In the genomic region with DNA sequence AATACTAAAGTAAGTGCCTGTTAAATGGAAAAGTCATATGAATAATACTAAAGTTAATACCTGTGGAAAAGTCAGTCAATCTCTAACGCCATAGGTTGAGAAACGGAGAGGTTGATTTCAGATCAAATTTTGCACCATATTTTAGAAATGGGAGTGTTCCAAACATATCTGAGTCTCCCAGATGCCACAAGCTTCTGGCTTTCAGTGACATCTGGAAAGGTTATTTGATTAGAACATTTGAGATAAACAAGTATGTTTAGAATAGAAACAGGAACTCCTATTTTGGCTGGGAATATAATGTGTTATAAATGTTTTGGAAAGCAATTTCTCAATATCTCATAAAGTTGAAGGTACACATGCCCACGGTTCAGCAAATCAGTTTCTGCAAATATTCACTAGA, we compare ENCODE assay signal across 33 cellular contexts.
"Had no signal": no experiment of that assay in that cellular context is flagged by ENCODE, and none has a peak within 500 bp of the region (broad histone marks: within the 10 kb centered on the region; RNA-seq: fewer than 3 reads in every experiment).

No MANE protein-coding gene starts in this region.

- H3K4me2 ChIP-seq: PC-9 had no signal

- DNase-seq: activated CD4-positive, alpha-beta T cell treated with anti-CD3 and anti-CD28 coated beads for 1 hour; activated CD4-positive, alpha-beta T cell treated with anti-CD3 and anti-CD28 coated beads for 48 hours; activated CD4-positive, CD25-positive, alpha-beta regulatory T cell; activated CD8-positive, alpha-beta T cell treated with anti-CD3 and anti-CD28 coated beads for 36 hours; activated effector memory CD4-positive, alpha-beta T cell treated with anti-CD3 and anti-CD28 coated beads, Interleukin-2, amount 50 U/mL, for 16 hours; activated naive CD4-positive, alpha-beta T cell; activated naive CD4-positive, alpha-beta T cell treated with anti-CD3 and anti-CD28 coated beads, Interleukin-2, amount 50 U/mL, for 16 hours; activated naive CD8-positive, alpha-beta T cell treated with anti-CD3 and anti-CD28 coated beads for 36 hours; activated T-cell treated with anti-CD3 and anti-CD28 coated beads, Interleukin-2, amount 50 U/mL, for 1 hour; activated T-cell treated with anti-CD3 and anti-CD28 coated beads, Interleukin-2, amount 50 U/mL, for 72 hours; amniotic stem cell; aorta; brain microvascular endothelial cell; central memory CD4-positive, alpha-beta T cell; Kasumi-1; KG1; MG63; NCI-H1048; NCI-H1105 treated with DMSO at 0.1 percent for 48 hours; NCI-H1436; NCI-H1694 treated with DMSO at 0.1 percent for 48 hours; NCI-H2029; NCI-H2171; NCI-H510A; NCI-H526; NCI-H748 treated with DMSO at 0.1 percent for 48 hours; NK-92 treated with Interleukin-12 subunit alpha and Interleukin-12 subunit beta, amount 100 ng/mL, for 24 hours; PC-9; SIG-M5; WERI-Rb-1 had no signal

- H3K36me3 ChIP-seq: brain microvascular endothelial cell, MG63, WERI-Rb-1 had no signal

- H3K27me3 ChIP-seq: brain microvascular endothelial cell, MG63 had no signal

- H3K27ac ChIP-seq: brain microvascular endothelial cell, PC-9, RWPE1, WERI-Rb-1 had no signal

- ATAC-seq: activated CD8-positive, alpha-beta T cell treated with anti-CD3 and anti-CD28 coated beads for 36 hours; activated T-cell treated with anti-CD3 and anti-CD28 coated beads, Interleukin-2, amount 50 U/mL, for 72 hours; activated T-helper 17 cell treated with anti-CD3 and anti-CD28 coated beads, Interleukin-2, amount 50 U/mL, for 72 hours; Right ventricle myocardium inferior had no signal

- H2AFZ ChIP-seq: PC-9 had no signal

- H3K4me3 ChIP-seq: MG63, PC-9 had no signal
